ENCODE assay signal across 14 cellular contexts in genomic region chr19:41542622-41543021, GRCh38. TPM values are rescaled to one million over a fixed set of nuclear protein-coding genes. Genes with fewer than 3 reads are reported as not detected.
DNase-seq lines count a peak whose midpoint lies in the region; ATAC-seq, FAIRE-seq and TF ChIP-seq lines count a peak whose summit lies in the region.
"Had no signal": no experiment of that assay in that cellular context is flagged by ENCODE, and none has a peak within 500 bp of the region (broad histone marks: within the 10 kb centered on the region; RNA-seq: fewer than 3 reads in every experiment).

No MANE protein-coding gene starts in this region.

- H3K79me2 ChIP-seq in OCI-LY3 (ENCODE audit: low read length) (no peaks in the 10 kb centered on the region), astrocyte (ENCODE audit: insufficient read depth, low read length) (no peaks in the 10 kb centered on the region)

- H3K9ac ChIP-seq in OCI-LY3 (ENCODE audit: low read length): no peak overlapping the region
- H3K9ac ChIP-seq in astrocyte (ENCODE audit: low read length): no peak overlapping the region

- FAIRE-seq in astrocyte (lab: Jason Lieb, UNC): no peak

- no peak for ATAC-seq in stimulated activated naive CD8-positive, alpha-beta T cell treated with anti-CD3 and anti-CD28 coated beads, Interleukin-15, Interleukin-2, amounts not matched to agents 100 U/mL and 50 U/mL, for 24 hours
- no peak for ATAC-seq in HG03039 (IDR thresholded peaks at IDR 0.05; ENCODE audit: unreplicated experiment)
- ATAC-seq: left ventricle myocardium superior had no signal

- H3K4me1 ChIP-seq in OCI-LY3 (ENCODE audit: low read length) (peaks cover 40% of the 10 kb centered on the region), astrocyte (ENCODE audit: insufficient read depth, low read length) (no peaks in the 10 kb centered on the region)
- H3K4me1 ChIP-seq: breast epithelium had no signal

- peaks cover 68% of the 10 kb centered on the region for H3K4me1 Mint-ChIP-seq in stimulated activated naive CD8-positive, alpha-beta T cell treated with anti-CD3 and anti-CD28 coated beads, Interleukin-15, Interleukin-2, amounts not matched to agents 100 ng/mL and 50 ng/mL, for 24 hours (ENCODE audit: low read depth)
- peaks cover 16% of the 10 kb centered on the region for H3K4me1 Mint-ChIP-seq in astrocyte (ENCODE audit: low read depth, unreplicated experiment)

- TF ChIP-seq CTCF in OCI-LY3 (IDR thresholded peaks at IDR 0.05; ENCODE audit: low read depth, low read length) (no peak), astrocyte (IDR thresholded peaks at IDR 0.05; ENCODE audit: insufficient read depth, low read depth, low read length) (no peak)

- no peak overlapping the region for H3K4me3 Mint-ChIP-seq in stimulated activated naive CD8-positive, alpha-beta T cell treated with anti-CD3 and anti-CD28 coated beads, Interleukin-15, Interleukin-2, amounts not matched to agents 100 ng/mL and 50 ng/mL, for 24 hours
- H3K4me3 Mint-ChIP-seq in astrocyte (ENCODE audit: unreplicated experiment): no peak overlapping the region

- no peaks in the 10 kb centered on the region for H3K27me3 ChIP-seq in OCI-LY3 (ENCODE audit: low read depth, low read length)
- H3K27me3 ChIP-seq in astrocyte (ENCODE audit: insufficient read depth, low read length): peaks cover 2% of the 10 kb centered on the region

- H4K20me1 ChIP-seq in OCI-LY3 (ENCODE audit: insufficient read depth, low read length) (no peaks in the 10 kb centered on the region), astrocyte (ENCODE audit: insufficient read depth, low read length) (no peaks in the 10 kb centered on the region)

- H3K27ac ChIP-seq in OCI-LY3 (ENCODE audit: low read length): no peak overlapping the region
- H3K27ac ChIP-seq in astrocyte (ENCODE audit: low read depth, low read length): no peak overlapping the region
- H3K27ac ChIP-seq: breast epithelium, coronary artery, tibial nerve had no signal

- H3K4me3 ChIP-seq in OCI-LY3 (ENCODE audit: low read length) (no peak overlapping the region), astrocyte (ENCODE audit: insufficient read depth, low read depth, low read length) (no peak overlapping the region)
- H3K4me3 ChIP-seq: breast epithelium, coronary artery, tibial nerve had no signal

- H3K4me2 ChIP-seq in OCI-LY3 (ENCODE audit: low read length) (peak overlapping the region; percentile 52), astrocyte (ENCODE audit: low read length) (no peak overlapping the region)

- no peaks in the 10 kb centered on the region for H3K27me3 Mint-ChIP-seq in stimulated activated naive CD8-positive, alpha-beta T cell treated with anti-CD3 and anti-CD28 coated beads, Interleukin-15, Interleukin-2, amounts not matched to agents 100 ng/mL and 50 ng/mL, for 24 hours
- H3K27me3 Mint-ChIP-seq in astrocyte (ENCODE audit: low read depth, unreplicated experiment): peaks cover 10% of the 10 kb centered on the region

- no peak for DNase-seq in stimulated activated naive CD8-positive, alpha-beta T cell treated with anti-CD3 and anti-CD28 coated beads, Interleukin-15, Interleukin-2, amounts not matched to agents 100 U/mL and 50 U/mL, for 24 hours
- DNase-seq in astrocyte (ENCODE audit: low read depth): no peak
- no peak for DNase-seq in middle frontal gyrus (ENCODE audit: extremely low spot score, low spot score)
- no peak for DNase-seq in dermis blood vessel endothelial cell
- DNase-seq: NCI-H2081 treated with DMSO at 0.1 percent for 48 hours had no signal

- no peaks in the 10 kb centered on the region for H3K9me3 Mint-ChIP-seq in stimulated activated naive CD8-positive, alpha-beta T cell treated with anti-CD3 and anti-CD28 coated beads, Interleukin-15, Interleukin-2, amounts not matched to agents 100 ng/mL and 50 ng/mL, for 24 hours
- H3K9me3 Mint-ChIP-seq in astrocyte (ENCODE audit: unreplicated experiment): no peaks in the 10 kb centered on the region

- H2AFZ ChIP-seq in OCI-LY3 (ENCODE audit: low read depth, low read length) (peak overlapping the region; percentile 84), astrocyte (ENCODE audit: low read depth, low read length) (no peak overlapping the region)

- H3K36me3 ChIP-seq in OCI-LY3 (replicated peaks; ENCODE audit: low read depth, low read length) (no peaks in the 10 kb centered on the region), astrocyte (ENCODE audit: insufficient read depth, low read length) (no peaks in the 10 kb centered on the region)
- H3K36me3 ChIP-seq: breast epithelium, tibial nerve had no signal

- no peaks in the 10 kb centered on the region for H3K9me3 ChIP-seq in OCI-LY3 (ENCODE audit: insufficient read depth, low read length)
- H3K9me3 ChIP-seq in astrocyte (ENCODE audit: insufficient read depth, low read depth, low read length): no peaks in the 10 kb centered on the region

- H3K36me3 Mint-ChIP-seq in stimulated activated naive CD8-positive, alpha-beta T cell treated with anti-CD3 and anti-CD28 coated beads, Interleukin-15, Interleukin-2, amounts not matched to agents 100 ng/mL and 50 ng/mL, for 24 hours (ENCODE audit: low read depth): no peaks in the 10 kb centered on the region
- no peaks in the 10 kb centered on the region for H3K36me3 Mint-ChIP-seq in astrocyte (ENCODE audit: low read depth, unreplicated experiment)

- peak overlapping the region; percentile 90 for H3K27ac Mint-ChIP-seq in stimulated activated naive CD8-positive, alpha-beta T cell treated with anti-CD3 and anti-CD28 coated beads, Interleukin-15, Interleukin-2, amounts not matched to agents 100 ng/mL and 50 ng/mL, for 24 hours
- peak overlapping the region; percentile 70 for H3K27ac Mint-ChIP-seq in astrocyte (ENCODE audit: unreplicated experiment)

RNA-seq across cellular contexts. Expression of gene CEACAM21, which starts 33.3 kb away (rescaled TPM):
- 2.1 and 2.4 TPM in 2 replicates for total RNA-seq in astrocyte
- total RNA-seq in dermis blood vessel endothelial cell: 3.2 and 9.4 TPM in 2 replicates
- total RNA-seq: HT-29, osteoblast had no signal
